1 cellular context compared by ENCODE assay signal in genomic region chr9:129173296-129174101, GRCh38.
TF ChIP-seq lines count a peak whose summit lies in the region.

No MANE protein-coding gene starts in this region.

TF ChIP-seq in HEK293, 187 proteins besides CTCF, POLR2A, EP300 and RAD21 (continued from another document):
- TF ChIP-seq ZNF175 (tag by site-specific recombination; IDR thresholded peaks at IDR 0.05) (no peak), WT1 (tag by site-specific recombination; IDR thresholded peaks at IDR 0.05) (no peak), ZNF585B (tag by site-specific recombination; IDR thresholded peaks at IDR 0.05) (no peak), KLF9 (tag by site-specific recombination; IDR thresholded peaks at IDR 0.05; ENCODE audit: low read depth) (no peak), ZNF16 (tag by site-specific recombination; IDR thresholded peaks at IDR 0.05; ENCODE audit: low read depth) (no peak), ZNF133 (tag by site-specific recombination; IDR thresholded peaks at IDR 0.05) (no peak)
